In the genomic region with DNA sequence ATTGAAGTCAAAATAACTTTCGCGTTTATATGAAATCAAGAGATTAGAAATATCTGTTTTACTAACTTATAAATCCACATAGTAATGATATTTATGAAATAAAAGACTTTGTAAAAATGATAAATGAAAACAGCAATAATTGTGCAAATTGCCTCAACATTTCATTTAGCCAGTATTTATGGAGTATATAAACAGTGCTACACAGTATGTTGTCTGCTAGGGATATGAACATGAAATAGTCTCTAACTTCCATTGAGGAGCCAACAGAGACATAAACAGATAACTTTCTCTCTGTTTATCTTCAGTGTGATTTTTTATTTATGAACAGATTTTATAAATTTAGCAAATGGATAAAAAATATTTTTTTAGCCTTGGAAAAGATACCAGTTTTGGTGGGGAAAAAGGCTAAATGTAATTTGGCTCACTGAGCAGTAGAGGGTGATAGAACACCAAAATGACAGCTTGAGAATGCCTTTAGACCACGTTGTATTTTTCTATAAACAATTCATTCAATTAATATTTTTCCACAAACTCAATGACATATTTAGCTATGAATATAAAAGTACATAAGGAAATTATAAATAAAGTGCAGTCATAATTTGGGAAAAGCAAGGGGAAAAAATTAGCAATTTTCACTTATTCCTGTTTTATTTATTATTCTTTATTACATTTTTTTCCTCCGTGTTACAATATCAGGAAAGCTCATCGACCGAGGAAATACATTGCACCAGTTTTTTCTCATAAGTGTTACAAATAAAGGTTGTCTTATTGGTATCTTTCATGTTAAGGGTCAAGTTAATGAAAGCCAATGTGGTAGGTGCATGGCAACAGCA, we compare ENCODE assay signal across 8 cellular contexts. TPM values are rescaled to one million over a fixed set of nuclear protein-coding genes. Genes with fewer than 3 reads are reported as not detected.
DNase-seq lines count a peak whose midpoint lies in the region; ATAC-seq, FAIRE-seq and TF ChIP-seq lines count a peak whose summit lies in the region.

No MANE protein-coding gene starts in this region.

- DNase-seq in KBM-7 (peak; percentile 55), RWPE1 (ENCODE audit: low spot score) (peak; percentile 42), fibroblast of peridontal ligament (ENCODE audit: extremely low read depth) (peak; percentile 66), pancreas (no peak), GM19238 (ENCODE audit: insufficient read length, low spot score) (no peak), OCI-M2 (lab: John Stamatoyannopoulos, UW; ENCODE audit: unreplicated experiment) (no peak)

- intact Hi-C loops in pancreas (cut with DNase I), result loop anchor here (10.0 kb wide), 2 partner anchors 52 to 132 kb away; a partner anchor contains a TSS

- ATAC-seq in pancreas, result peak in 3 of 4 donors; percentile 81 to 86 (median 82)
- ATAC-seq in GM19467 (IDR thresholded peaks at IDR 0.05; ENCODE audit: unreplicated experiment), result no peak

- FAIRE-seq in G401.6 (lab: Jason Lieb, UNC), result peak; percentile 93
- peak; percentile 97 for FAIRE-seq in pancreas (lab: Jason Lieb, UNC)

- CTCF ChIA-PET in RWPE1 (lab: Yijun Ruan, JAX), result interaction anchor here (0.6 to 2.6 kb wide), 12 partner anchors 11 to 380 kb away, joined by 3 to 22 read pairs (median 4); a partner anchor contains a TSS

- in situ Hi-C loops in KBM-7 (cut with MboI; ENCODE audit: low pct_unique_long_range_greater_than_20kb, low sequenced_read_pairs), result no loop called here

- TF ChIP-seq CTCF in RWPE1 (conservative IDR thresholded peaks at IDR 0.05; ENCODE audit: low read depth) (peak; percentile 82), pancreas (IDR thresholded peaks at IDR 0.05) (peak in 3 of 4 donors; percentile 71 to 84 (median 78))

- no peaks in the 10 kb centered on the region for H3K4me1 ChIP-seq in pancreas

- H3K27me3 ChIP-seq in pancreas, result no peaks in the 10 kb centered on the region

- no peaks in the 10 kb centered on the region for H3K36me3 ChIP-seq in pancreas

- WGBS in pancreas, 2 donors, result 40 to 47% methylated on average over 6 of the region's 6 CpGs

- H3K27ac ChIP-seq in RWPE1 (no peak overlapping the region), pancreas (no peak overlapping the region)

- H3K9me3 ChIP-seq in pancreas, result no peaks in the 10 kb centered on the region

- POLR2A ChIA-PET in RWPE1 (lab: Yijun Ruan, JAX; ENCODE audit: low non-redundant PET), result no interaction called here

- no peak overlapping the region for H3K4me3 ChIP-seq in pancreas

RNA-seq across cellular contexts. Expression of a gene that starts 47.4 kb away (rescaled TPM):
- total RNA-seq in pancreas, result 10 to 100 TPM in 2 of 6 donors, 1 to 10 TPM in 4; 2.8 to 13.0 (median 3.3) TPM
- polyA plus RNA-seq in pancreas, result 1 to 10 TPM; 1.7 to 1.8 TPM

Comparison
In these comparisons a context has a peak if more than half of its experiments do, and no peak if none do; other contexts are left out.
1. DNase-seq: peak in KBM-7 (single experiment), RWPE1 (single experiment) and fibroblast of peridontal ligament (single experiment); none in pancreas (0 of 6), GM19238 (single experiment) and OCI-M2 (single experiment).